ENCODE assay signal across 21 cellular contexts in the genomic region with DNA sequence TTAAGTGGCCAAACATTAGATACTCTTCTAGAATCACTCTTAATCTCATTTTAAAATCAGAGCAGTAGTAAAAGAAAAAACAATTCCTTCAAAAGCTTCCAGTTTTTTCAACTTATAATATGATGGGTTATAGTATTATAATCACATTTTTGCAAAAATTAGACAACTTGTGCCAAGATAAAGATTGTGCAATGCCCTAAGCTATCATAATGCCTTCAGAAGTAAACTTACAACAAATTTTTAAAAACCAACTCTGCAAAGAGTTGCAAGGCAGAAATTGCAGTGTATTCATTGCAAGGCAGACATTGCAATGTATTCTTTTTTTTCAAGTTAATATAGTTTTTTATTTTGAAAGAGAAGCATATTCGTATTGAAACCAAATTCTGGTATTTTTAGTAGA. TPM values are rescaled to one million over a fixed set of nuclear protein-coding genes. Genes with fewer than 3 reads are reported as not detected.
"Had no signal": no experiment of that assay in that cellular context is flagged by ENCODE, and none has a peak within 500 bp of the region (broad histone marks: within the 10 kb centered on the region; RNA-seq: fewer than 3 reads in every experiment).

No MANE protein-coding gene starts in this region.

- H3K27me3 ChIP-seq: gastrocnemius medialis, ovary, sigmoid colon, spleen, tibial nerve, upper lobe of left lung had no signal

- H3K27ac ChIP-seq: epithelial cell of prostate, gastrocnemius medialis, ovary, sigmoid colon, skin epidermis, spleen, thoracic aorta, tibial nerve, upper lobe of left lung had no signal

- H3K4me1 ChIP-seq: gastrocnemius medialis, spleen, upper lobe of left lung had no signal

- ATAC-seq: esophagus mucosa; gastrocnemius medialis; left lobe of liver; natural killer cell; stimulated activated naive B cell treated with anti-CD40 and anti-IgM and Interleukin-4, amounts not matched to agents 10 μg/mL and 1 μg/mL and 100 μg/mL, for 72 hours had no signal

- DNase-seq: effector CD8-positive, alpha-beta T cell; endodermal cell; gastrocnemius medialis; head of caudate nucleus; kidney; natural killer cell; occipital lobe; ovary; posterior cingulate gyrus; retina; sigmoid colon; spleen; stimulated activated naive B cell treated with anti-CD40 and anti-IgM and Interleukin-4, amounts not matched to agents 10 μg/mL and 1 μg/mL and 100 μg/mL, for 72 hours; upper lobe of left lung had no signal

- H3K4me3 ChIP-seq: gastrocnemius medialis, lung, ovary, sigmoid colon, skin epidermis, spleen, thoracic aorta, tibial nerve, upper lobe of left lung had no signal

- H3K36me3 ChIP-seq: gastrocnemius medialis, ovary, sigmoid colon, spleen, thoracic aorta, tibial nerve, upper lobe of left lung had no signal

- H3K9me3 ChIP-seq: gastrocnemius medialis, ovary, sigmoid colon, spleen, thoracic aorta, tibial nerve, upper lobe of left lung had no signal

RNA-seq across cellular contexts. Expression of a gene that starts 47.2 kb away (rescaled TPM):
- total RNA-seq: natural killer cell had no signal
